Comparison of ENCODE assay signal across 20 cellular contexts in the genomic region with DNA sequence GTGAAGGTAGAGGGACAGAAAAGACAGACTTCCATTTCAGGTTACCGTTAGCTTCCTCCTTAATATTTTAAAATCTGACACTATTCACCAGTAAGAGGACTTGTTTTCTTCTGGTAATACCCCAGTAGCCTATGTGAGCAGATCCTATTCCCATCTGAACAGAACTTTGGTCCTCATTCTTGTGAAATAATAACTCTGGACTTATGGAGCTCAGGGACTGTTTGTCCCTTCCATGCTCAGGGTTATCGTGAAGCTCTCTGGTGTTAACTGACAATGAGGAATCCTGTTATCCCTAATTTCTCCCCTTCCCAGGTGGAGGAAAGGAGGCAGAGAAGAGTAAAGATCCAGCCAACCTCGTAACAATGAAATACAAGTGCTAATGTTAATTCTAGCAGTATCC. TPM values are rescaled to one million over a fixed set of nuclear protein-coding genes. Genes with fewer than 3 reads are reported as not detected.
"Had no signal": no experiment of that assay in that cellular context is flagged by ENCODE, and none has a peak within 500 bp of the region (broad histone marks: within the 10 kb centered on the region; RNA-seq: fewer than 3 reads in every experiment).

No MANE protein-coding gene starts in this region.

- H3K4me3 ChIP-seq: esophagus muscularis mucosa, gastrocnemius medialis, spleen, testis, tibial nerve had no signal

- H3K9me3 ChIP-seq: esophagus muscularis mucosa, gastrocnemius medialis, neutrophil, spleen, testis, tibial nerve had no signal

- H3K27ac Mint-ChIP-seq: dendritic cell treated with granulocyte-macrophage colony-stimulating factor and Interleukin-4, amounts not matched to agents 40 ng/mL and 50 ng/mL, for 4 days; effector memory CD8-positive, alpha-beta T cell; immature natural killer cell; stimulated activated naive B cell treated with anti-CD40 and anti-IgM and Interleukin-4, amounts not matched to agents 10 μg/mL and 1 μg/mL and 100 μg/mL, for 72 hours; stimulated activated naive CD8-positive, alpha-beta T cell treated with anti-CD3 and anti-CD28 coated beads, Interleukin-15, amount 100 ng/mL, for 72 hours had no signal

- H3K4me3 Mint-ChIP-seq: dendritic cell treated with granulocyte-macrophage colony-stimulating factor and Interleukin-4, amounts not matched to agents 40 ng/mL and 50 ng/mL, for 4 days; effector memory CD8-positive, alpha-beta T cell; immature natural killer cell; naive B cell; nephron; stimulated activated naive B cell treated with anti-CD40 and anti-IgM and Interleukin-4, amounts not matched to agents 10 μg/mL and 1 μg/mL and 100 μg/mL, for 72 hours; stimulated activated naive CD8-positive, alpha-beta T cell treated with anti-CD3 and anti-CD28 coated beads, Interleukin-15, amount 100 ng/mL, for 72 hours had no signal

- ATAC-seq: effector memory CD8-positive, alpha-beta T cell; stimulated activated naive B cell treated with anti-CD40 and anti-IgM and Interleukin-4, amounts not matched to agents 10 μg/mL and 1 μg/mL and 100 μg/mL, for 72 hours; stimulated activated naive CD8-positive, alpha-beta T cell treated with anti-CD3 and anti-CD28 coated beads, Interleukin-15, amount 100 ng/mL, for 72 hours had no signal

- FAIRE-seq: keratinocyte had no signal

- H3K4me1 Mint-ChIP-seq: immature natural killer cell; stimulated activated naive CD8-positive, alpha-beta T cell treated with anti-CD3 and anti-CD28 coated beads, Interleukin-15, amount 100 ng/mL, for 72 hours had no signal

- DNase-seq: effector memory CD8-positive, alpha-beta T cell; gastrocnemius medialis; immature natural killer cell; mesendoderm; naive B cell; spleen; stimulated activated CD4-positive, alpha-beta T cell treated with anti-CD3 and anti-CD28 coated beads, Interleukin-15, amount 100 ng/mL, for 24 hours; stimulated activated CD4-positive, alpha-beta T cell treated with anti-CD3 and anti-CD28 coated beads, Interleukin-1b, Interleukin-23, amount 100 ng/mL, for 48 hours; stimulated activated CD4-positive, alpha-beta T cell treated with anti-CD3 and anti-CD28 coated beads, Interleukin-4, amount 100 ng/mL, for 4 hours; stimulated activated naive B cell treated with anti-CD40 and anti-IgM and Interleukin-4, amounts not matched to agents 10 μg/mL and 1 μg/mL and 100 μg/mL, for 72 hours; stimulated activated naive CD8-positive, alpha-beta T cell treated with anti-CD3 and anti-CD28 coated beads, Interleukin-15, amount 100 ng/mL, for 72 hours; testis had no signal

- H3K36me3 Mint-ChIP-seq: immature natural killer cell, naive B cell had no signal

- H3K36me3 ChIP-seq: esophagus muscularis mucosa, gastrocnemius medialis, neutrophil, spleen, tibial nerve had no signal

- H3K27me3 ChIP-seq: esophagus muscularis mucosa, gastrocnemius medialis, neutrophil, spleen, testis, tibial nerve had no signal

- H3K27me3 Mint-ChIP-seq: dendritic cell treated with granulocyte-macrophage colony-stimulating factor and Interleukin-4, amounts not matched to agents 40 ng/mL and 50 ng/mL, for 4 days; naive B cell; stimulated activated naive B cell treated with anti-CD40 and anti-IgM and Interleukin-4, amounts not matched to agents 10 μg/mL and 1 μg/mL and 100 μg/mL, for 72 hours; stimulated activated naive CD8-positive, alpha-beta T cell treated with anti-CD3 and anti-CD28 coated beads, Interleukin-15, amount 100 ng/mL, for 72 hours had no signal

- H3K27ac ChIP-seq: epithelial cell of prostate, esophagus muscularis mucosa, neutrophil, spleen, testis, tibial nerve had no signal

- H3K4me1 ChIP-seq: testis had no signal

- H3K9me3 Mint-ChIP-seq: dendritic cell treated with granulocyte-macrophage colony-stimulating factor and Interleukin-4, amounts not matched to agents 40 ng/mL and 50 ng/mL, for 4 days; nephron; stimulated activated naive CD8-positive, alpha-beta T cell treated with anti-CD3 and anti-CD28 coated beads, Interleukin-15, amount 100 ng/mL, for 72 hours had no signal

RNA-seq across cellular contexts. Expression of a gene that starts 47.0 kb away (rescaled TPM):
- total RNA-seq: subcutaneous adipose tissue, tibial nerve had no signal
- polyA plus RNA-seq: immature natural killer cell had no signal
